ENCODE assay signal across 8 cellular contexts in genomic region chr15:62125763-62126162, GRCh38. TPM values are rescaled to one million over a fixed set of nuclear protein-coding genes. Genes with fewer than 3 reads are reported as not detected.
A peak's percentile ranks its signal among the peaks of the same experiment; 100 is the strongest.
DNase-seq lines count a peak whose midpoint lies in the region; ATAC-seq and TF ChIP-seq lines count a peak whose summit lies in the region.

No MANE protein-coding gene starts in this region.

- H3K27ac ChIP-seq in OCI-LY3 (ENCODE audit: low read length), result no peak overlapping the region

- ATAC-seq in HG03565 (IDR thresholded peaks at IDR 0.05; ENCODE audit: unreplicated experiment), result no peak

- no peaks in the 10 kb centered on the region for H3K9me3 ChIP-seq in OCI-LY3 (ENCODE audit: insufficient read depth, low read length)

- H3K27me3 Mint-ChIP-seq in HFFc6 (ENCODE audit: insufficient read depth), result peaks cover 5% of the 10 kb centered on the region; the same call in 1 of the 2 replicates

- H4K20me1 ChIP-seq in OCI-LY3 (ENCODE audit: insufficient read depth, low read length), result no peaks in the 10 kb centered on the region

- no peak overlapping the region for H3K27ac Mint-ChIP-seq in HFFc6

- DNase-seq in A172 (ENCODE audit: low spot score), result peak; percentile 47
- peak; percentile 50 for DNase-seq in HFFc6
- peak; percentile 87 for DNase-seq in fibroblast of pulmonary artery (ENCODE audit: low read depth)
- DNase-seq in epidermal melanocyte (ENCODE audit: insufficient read length, low spot score), result no peak
- no peak for DNase-seq in amygdala (lab: John Stamatoyannopoulos, UW)
- no peak for DNase-seq in COLO829 (ENCODE audit: low spot score)

- H3K4me3 Mint-ChIP-seq in HFFc6, result no peak overlapping the region

- H3K9me3 Mint-ChIP-seq in HFFc6, result no peaks in the 10 kb centered on the region

- H3K9ac ChIP-seq in OCI-LY3 (ENCODE audit: low read length), result no peak overlapping the region

- H3K27me3 ChIP-seq in OCI-LY3 (ENCODE audit: low read depth, low read length), result no peaks in the 10 kb centered on the region

- no peaks in the 10 kb centered on the region for H3K36me3 ChIP-seq in OCI-LY3 (replicated peaks; ENCODE audit: low read depth, low read length)

- peaks cover 41% of the 10 kb centered on the region for H3K4me1 ChIP-seq in OCI-LY3 (ENCODE audit: low read length)

- H3K4me2 ChIP-seq in OCI-LY3 (ENCODE audit: low read length), result no peak overlapping the region

- TF ChIP-seq CTCF in HFFc6 (IDR thresholded peaks at IDR 0.05), result peak; percentile 77
- TF ChIP-seq CTCF in OCI-LY3 (IDR thresholded peaks at IDR 0.05; ENCODE audit: low read depth, low read length), result peak; percentile 57
- TF ChIP-seq CTCF in fibroblast of pulmonary artery (IDR thresholded peaks at IDR 0.05; ENCODE audit: low read length, missing control alignments), result peak; percentile 63

- H3K4me3 ChIP-seq in OCI-LY3 (ENCODE audit: low read length) (no peak overlapping the region), fibroblast of pulmonary artery (replicated peaks; ENCODE audit: low read depth, low read length) (no peak overlapping the region)

- H3K79me2 ChIP-seq in OCI-LY3 (ENCODE audit: low read length), result no peaks in the 10 kb centered on the region

- H3K36me3 Mint-ChIP-seq in HFFc6 (ENCODE audit: low read depth), result no peaks in the 10 kb centered on the region

- peaks cover 5% of the 10 kb centered on the region; the same call in 1 of the 2 replicates for H3K4me1 Mint-ChIP-seq in HFFc6 (ENCODE audit: low read depth)

- H2AFZ ChIP-seq in OCI-LY3 (ENCODE audit: low read depth, low read length), result no peak overlapping the region

RNA-seq across cellular contexts. Expression of gene C2CD4B, which starts 39.3 kb away (rescaled TPM):
- total RNA-seq in A172 (2014; rRNA removed; shearing (Covaris generic)), result not detected in 2 replicates
- not detected for total RNA-seq in HFFc6 (2021; fragmentation: NEBNext Ultra II Directional; extraction: Animal tissue kit (Norgen Biotek cat#: 25700))

RNA-seq across cellular contexts. Expression of gene C2CD4A, which starts 59.0 kb away (rescaled TPM):
- total RNA-seq in A172 (2014; rRNA removed; shearing (Covaris generic)), result 0.26 TPM in 1 of 2 replicates, not detected in the other
- not detected for total RNA-seq in HFFc6 (2021; fragmentation: NEBNext Ultra II Directional; extraction: Animal tissue kit (Norgen Biotek cat#: 25700))

Comparison
In these comparisons a context has a peak if more than half of its experiments do, and no peak if none do; other contexts are left out.
1. DNase-seq: peak in A172 (single experiment), HFFc6 (single experiment) and fibroblast of pulmonary artery (single experiment); none in epidermal melanocyte (single experiment), amygdala (0 of 56) and COLO829 (single experiment).
2. Peak in every context shown above with its lines, with median percentiles within 50 percentile points of each other: CTCF ChIP-seq.